ENCODE assay signal across 8 cellular contexts in genomic region chr9:37026085-37026935, GRCh38. TPM values are rescaled to one million over a fixed set of nuclear protein-coding genes. Genes with fewer than 3 reads are reported as not detected.
DNase-seq lines count a peak whose midpoint lies in the region; ATAC-seq lines count a peak whose summit lies in the region.

No MANE protein-coding gene starts in this region.

- no peaks in the 10 kb centered on the region for H3K9me3 Mint-ChIP-seq in activated T-cell treated with anti-CD3 and anti-CD28 coated beads, Interleukin-2, amount 50 U/mL, for 72 hours
- peaks cover 0 to 5% (median 0%) of the 10 kb centered on the region in 11 donors for H3K9me3 Mint-ChIP-seq in naive thymus-derived CD4-positive, alpha-beta T cell

- H3K36me3 ChIP-seq in GM23248 (ENCODE audit: low read depth), result no peaks in the 10 kb centered on the region
- no peaks in the 10 kb centered on the region for H3K36me3 ChIP-seq in naive thymus-derived CD4-positive, alpha-beta T cell (ENCODE audit: control insufficient read depth in 2 of 3, insufficient read depth in 3 of 3, low read length in 3 of 3)

- H3K9me2 ChIP-seq in GM23248 (ENCODE audit: insufficient read depth), result no peaks in the 10 kb centered on the region

- no peaks in the 10 kb centered on the region for H3K79me2 ChIP-seq in GM23248 (ENCODE audit: insufficient read depth)

- POLR2A ChIA-PET in naive thymus-derived CD4-positive, alpha-beta T cell (lab: Charles Lee), result no interaction called here

- no peak overlapping the region for H3K4me2 ChIP-seq in GM23248 (ENCODE audit: unreplicated experiment)

- H3K27ac Mint-ChIP-seq in activated T-cell treated with anti-CD3 and anti-CD28 coated beads, Interleukin-2, amount 50 U/mL, for 72 hours, result no peak overlapping the region
- H3K27ac Mint-ChIP-seq in naive thymus-derived CD4-positive, alpha-beta T cell, result no peak overlapping the region

- WGBS in GM23248 (ENCODE audit: low coverage in 1 of 2, low lambda C conversion rate in 2 of 2, missing lambda C conversion rate in 2 of 2), 2 experiments, result 3 to 4% methylated on average over 41 to 63 of the region's 63 CpGs

- H3K4me1 ChIP-seq in GM23248 (ENCODE audit: insufficient read depth), result no peaks in the 10 kb centered on the region
- H3K4me1 ChIP-seq in naive thymus-derived CD4-positive, alpha-beta T cell (ENCODE audit: control insufficient read depth in 2 of 2, insufficient read depth in 2 of 2, low read length in 2 of 2), result peaks cover 25 to 56% of the 10 kb centered on the region in 2 donors

- H3K27ac ChIP-seq in GM23248, result no peak overlapping the region
- H3K27ac ChIP-seq in naive thymus-derived CD4-positive, alpha-beta T cell (ENCODE audit: low read depth, low read length), result no peak overlapping the region

- CTCF ChIA-PET in naive thymus-derived CD4-positive, alpha-beta T cell (lab: Charles Lee), result no interaction called here

- H3K9ac ChIP-seq in GM23248, result no peak overlapping the region

- peaks cover 7 to 9% of the 10 kb centered on the region in 2 donors for H3K36me3 Mint-ChIP-seq in activated T-cell treated with anti-CD3 and anti-CD28 coated beads, Interleukin-2, amount 50 U/mL, for 72 hours (ENCODE audit: insufficient read depth in 2 of 2)
- H3K36me3 Mint-ChIP-seq in naive thymus-derived CD4-positive, alpha-beta T cell, result peaks cover 0 to 6% (median 2%) of the 10 kb centered on the region in 5 donors

- H3K27me3 ChIP-seq in GM23248 (replicated peaks; ENCODE audit: insufficient read depth), result peaks cover 98% of the 10 kb centered on the region
- H3K27me3 ChIP-seq in naive thymus-derived CD4-positive, alpha-beta T cell (ENCODE audit: control insufficient read depth in 2 of 2, insufficient read depth in 2 of 2, low read length in 2 of 2), result peaks cover 34 to 53% of the 10 kb centered on the region in 2 donors

- no peak for ATAC-seq in activated T-cell treated with anti-CD3 and anti-CD28 coated beads, Interleukin-2, amount 50 U/mL, for 72 hours (replicated peaks in 1 of 2)
- ATAC-seq in naive thymus-derived CD4-positive, alpha-beta T cell, result no peak
- ATAC-seq in HG02610 (IDR thresholded peaks at IDR 0.05; ENCODE audit: unreplicated experiment), result no peak
- ATAC-seq in GM18858 (IDR thresholded peaks at IDR 0.05; ENCODE audit: unreplicated experiment), result no peak

- H4K20me1 ChIP-seq in GM23248 (ENCODE audit: insufficient read depth), result no peaks in the 10 kb centered on the region

- peak overlapping the region; percentile 94 for H3K4me3 Mint-ChIP-seq in activated T-cell treated with anti-CD3 and anti-CD28 coated beads, Interleukin-2, amount 50 U/mL, for 72 hours
- H3K4me3 Mint-ChIP-seq in naive thymus-derived CD4-positive, alpha-beta T cell, result peak overlapping the region; percentile 60 to 84 (median 76)

- DNase-seq in COR-L47 (lab: John Stamatoyannopoulos, UW) (peak; percentile 24), GM23248 (peak; percentile 31), GF-D8 (lab: John Stamatoyannopoulos, UW) (no peak)
- DNase-seq in activated T-cell treated with anti-CD3 and anti-CD28 coated beads, Interleukin-2, amount 50 U/mL, for 72 hours, result peak in 1 of 2 donors; percentile 9
- no peak for DNase-seq in naive thymus-derived CD4-positive, alpha-beta T cell
- DNase-seq in stimulated activated CD4-positive, alpha-beta T cell treated with anti-CD3 and anti-CD28 coated beads, Interleukin-4, amount 100 ng/mL, for 24 hours, result no peak

- peaks cover 48% of the 10 kb centered on the region for H3K4me1 Mint-ChIP-seq in activated T-cell treated with anti-CD3 and anti-CD28 coated beads, Interleukin-2, amount 50 U/mL, for 72 hours (ENCODE audit: low read depth)
- H3K4me1 Mint-ChIP-seq in naive thymus-derived CD4-positive, alpha-beta T cell, result peaks cover 18 to 50% (median 35%) of the 10 kb centered on the region in 7 donors

- no peak overlapping the region for H3K4me3 ChIP-seq in GM23248
- H3K4me3 ChIP-seq in naive thymus-derived CD4-positive, alpha-beta T cell (ENCODE audit: low read length), result peak overlapping the region; percentile 29

- in situ Hi-C loops in GM23248 (cut with MboI), result no loop called here

- peaks cover 88% of the 10 kb centered on the region for H3K27me3 Mint-ChIP-seq in activated T-cell treated with anti-CD3 and anti-CD28 coated beads, Interleukin-2, amount 50 U/mL, for 72 hours (ENCODE audit: low read depth)
- H3K27me3 Mint-ChIP-seq in naive thymus-derived CD4-positive, alpha-beta T cell, result peaks cover 73 to 94% (median 81%) of the 10 kb centered on the region in 5 donors

- intact Hi-C loops in naive thymus-derived CD4-positive, alpha-beta T cell (cut with micrococcal nuclease), result no loop called here

- H2AFZ ChIP-seq in GM23248, result no peak overlapping the region

- H3K9me3 ChIP-seq in GM23248 (ENCODE audit: low read depth), result no peaks in the 10 kb centered on the region
- H3K9me3 ChIP-seq in naive thymus-derived CD4-positive, alpha-beta T cell (ENCODE audit: control insufficient read depth in 2 of 3, low read length in 3 of 3), result no peaks in the 10 kb centered on the region

- no peaks in the 10 kb centered on the region for H3F3A ChIP-seq in GM23248 (ENCODE audit: insufficient read depth)

RNA-seq across cellular contexts. Expression of gene PAX5, which starts 7.8 kb away (rescaled TPM):
- total RNA-seq in GM23248 (2014; rRNA removed; shearing (Covaris generic)), result not detected in 2 replicates
- polyA plus RNA-seq in GM23248 (2016; fragmentation: Nextera tagmentation; extraction: Ambion mirVana), result 0.09 TPM in 1 of 2 replicates, not detected in the other
- 1 to 10 TPM; 2.2 TPM for total RNA-seq in activated T-cell treated with anti-CD3 and anti-CD28 coated beads, Interleukin-2, amount 50 U/mL, for 72 hours
- 1 to 10 TPM in 1 of 5 experiments, under 1 TPM in 4; 0.12 to 8.0 (median 0.40) TPM for total RNA-seq in naive thymus-derived CD4-positive, alpha-beta T cell
- under 1 TPM in 1 of 2 donors, not detected in 1; 0.10 TPM for polyA plus RNA-seq in naive thymus-derived CD4-positive, alpha-beta T cell

Comparison
In these comparisons a context has a peak if more than half of its experiments do, and no peak if none do; other contexts are left out.
1. DNase-seq: peak in COR-L47 (single experiment) and GM23248 (single experiment); none in naive thymus-derived CD4-positive, alpha-beta T cell (0 of 9), stimulated activated CD4-positive, alpha-beta T cell treated with anti-CD3 and anti-CD28 coated beads, Interleukin-4, amount 100 ng/mL, for 24 hours (single experiment) and GF-D8 (single experiment).